In the genomic region with DNA sequence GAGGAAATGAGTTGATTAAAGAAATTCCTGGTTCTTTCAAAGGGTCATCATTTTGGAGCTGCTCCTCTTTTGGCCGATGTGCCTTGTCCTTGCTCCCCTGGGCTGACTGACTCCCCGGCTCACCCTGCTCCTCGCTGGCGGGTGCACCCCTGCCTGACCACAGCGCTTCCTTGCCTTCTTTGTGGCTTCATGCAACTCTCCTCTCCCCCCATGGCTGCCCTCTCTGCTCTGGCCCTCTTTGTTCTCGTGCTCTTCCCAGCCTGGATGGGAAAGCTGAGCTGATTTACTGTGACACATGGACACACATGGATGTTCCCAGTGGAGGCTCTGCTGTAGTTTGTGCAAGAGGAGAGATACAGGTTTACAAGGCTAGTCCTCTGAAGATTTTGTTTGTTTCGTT, we compare ENCODE assay signal across 13 cellular contexts.
DNase-seq lines count a peak whose midpoint lies in the region; ATAC-seq and TF ChIP-seq lines count a peak whose summit lies in the region.
"Had no signal": no experiment of that assay in that cellular context is flagged by ENCODE, and none has a peak within 500 bp of the region (broad histone marks: within the 10 kb centered on the region; RNA-seq: fewer than 3 reads in every experiment).

No MANE protein-coding gene starts in this region.

- H3K36me3 ChIP-seq in iPS-15b (ENCODE audit: control insufficient read depth, insufficient read depth, low read length) (no peaks in the 10 kb centered on the region), spleen (no peaks in the 10 kb centered on the region)
- H3K36me3 ChIP-seq: left lung, suprapubic skin had no signal

- no peak for TF ChIP-seq POLR2A in spleen (IDR thresholded peaks at IDR 0.05)

- no peak for DNase-seq in T-helper 2 cell treated with Interferon-gamma antibody and Interleukin-4, amounts not matched to agents 5 μg/mL and 100 μg/mL, for 36 hours (ENCODE audit: low spot score)
- DNase-seq in T-helper 2 cell = no peak
- DNase-seq in NCI-H82 treated with DMSO at 0.1 percent for 48 hours (lab: John Stamatoyannopoulos, UW; ENCODE audit: unreplicated experiment) = peak; percentile 19
- peak; percentile 69 for DNase-seq in spleen
- DNase-seq in NCI-H526 (lab: John Stamatoyannopoulos, UW) = no peak
- DNase-seq in left colon = no peak
- no peak for DNase-seq in activated effector memory CD4-positive, alpha-beta T cell treated with anti-CD3 and anti-CD28 coated beads, Interleukin-2, amount 50 U/mL, for 16 hours
- DNase-seq: activated naive CD4-positive, alpha-beta T cell treated with anti-CD3 and anti-CD28 coated beads for 36 hours; occipital lobe; PC-3 had no signal

- H3K4me1 ChIP-seq in iPS-15b (ENCODE audit: control insufficient read depth, insufficient read depth, low read length) (peaks cover 16% of the 10 kb centered on the region), spleen (peaks cover 12 to 96% (median 63%) of the 10 kb centered on the region in 6 donors)

- intact Hi-C loops in spleen (cut with DNase I; ENCODE audit: low total_unique reads) = no loop called here
- intact Hi-C loops in left colon (cut with DNase I, micrococcal nuclease) = no loop called here

- peaks cover 38% of the 10 kb centered on the region for H3K4me1 Mint-ChIP-seq in T-helper 2 cell treated with Interferon-gamma antibody and Interleukin-4, amounts not matched to agents 5 μg/mL and 100 μg/mL, for 36 hours (ENCODE audit: low read depth)

- H3K27ac ChIP-seq in spleen = peak overlapping the region in 6 of 8 donors; percentile 6 to 82 (median 77)
- H3K27ac ChIP-seq: left lung, suprapubic skin had no signal

- no peaks in the 10 kb centered on the region for H3K9me3 ChIP-seq in iPS-15b (ENCODE audit: control insufficient read depth, insufficient read depth, low read length)
- H3K9me3 ChIP-seq in spleen = no peaks in the 10 kb centered on the region
- H3K9me3 ChIP-seq: left lung, suprapubic skin had no signal

- H3K9ac ChIP-seq in iPS-15b (ENCODE audit: low read depth, low read length) = peak overlapping the region; percentile 55

- H3K4me3 ChIP-seq in iPS-15b (ENCODE audit: low read depth, low read length) (no peak overlapping the region), spleen (no peak overlapping the region)
- H3K4me3 ChIP-seq: left lung, suprapubic skin had no signal

- no peak for ATAC-seq in left colon
- ATAC-seq: left lung, PC-3 had no signal

- H3K27ac Mint-ChIP-seq in T-helper 2 cell treated with Interferon-gamma antibody and Interleukin-4, amounts not matched to agents 5 μg/mL and 100 μg/mL, for 36 hours = peak overlapping the region; percentile 38
- H3K27ac Mint-ChIP-seq: activated naive CD4-positive, alpha-beta T cell treated with anti-CD3 and anti-CD28 coated beads for 36 hours had no signal

- peaks cover 5% of the 10 kb centered on the region for H3K36me3 Mint-ChIP-seq in T-helper 2 cell treated with Interferon-gamma antibody and Interleukin-4, amounts not matched to agents 5 μg/mL and 100 μg/mL, for 36 hours (ENCODE audit: low read depth)

- H3K9me3 Mint-ChIP-seq in T-helper 2 cell treated with Interferon-gamma antibody and Interleukin-4, amounts not matched to agents 5 μg/mL and 100 μg/mL, for 36 hours = no peaks in the 10 kb centered on the region
- H3K9me3 Mint-ChIP-seq: activated naive CD4-positive, alpha-beta T cell treated with anti-CD3 and anti-CD28 coated beads for 36 hours had no signal

- H3K27me3 Mint-ChIP-seq in T-helper 2 cell treated with Interferon-gamma antibody and Interleukin-4, amounts not matched to agents 5 μg/mL and 100 μg/mL, for 36 hours (ENCODE audit: low read depth) = peaks cover 54% of the 10 kb centered on the region

- no peak for TF ChIP-seq CTCF in spleen (IDR thresholded peaks at IDR 0.05 in 8 of 11, conservative IDR thresholded peaks at IDR 0.05 in 3 of 11)

- H3K27me3 ChIP-seq in iPS-15b (ENCODE audit: control insufficient read depth, insufficient read depth, low read length) (no peaks in the 10 kb centered on the region), spleen (replicated peaks in 1 of 7) (peaks cover 0 to 50% (median 9%) of the 10 kb centered on the region in 7 donors)

- 30 to 39% (median 31%) methylated on average over 7 of the region's 7 CpGs for WGBS in spleen, 5 donors

- H3K4me3 Mint-ChIP-seq in T-helper 2 cell treated with Interferon-gamma antibody and Interleukin-4, amounts not matched to agents 5 μg/mL and 100 μg/mL, for 36 hours = peak overlapping the region; percentile 74
- H3K4me3 Mint-ChIP-seq: activated naive CD4-positive, alpha-beta T cell treated with anti-CD3 and anti-CD28 coated beads for 36 hours had no signal

Comparison
In these comparisons a context has a peak if more than half of its experiments do, and no peak if none do; other contexts are left out.
1. DNase-seq: peak in NCI-H82 treated with DMSO at 0.1 percent for 48 hours (single experiment) and spleen (single experiment); none in T-helper 2 cell treated with Interferon-gamma antibody and Interleukin-4, amounts not matched to agents 5 μg/mL and 100 μg/mL, for 36 hours (single experiment), T-helper 2 cell (0 of 5), NCI-H526 (0 of 2), left colon (0 of 2) and activated effector memory CD4-positive, alpha-beta T cell treated with anti-CD3 and anti-CD28 coated beads, Interleukin-2, amount 50 U/mL, for 16 hours (single experiment).